8 cellular contexts compared by ENCODE assay signal in genomic region chr16:1311212-1311737, GRCh38. TPM values are rescaled to one million over a fixed set of nuclear protein-coding genes. Genes with fewer than 3 reads are reported as not detected.
DNase-seq lines count a peak whose midpoint lies in the region; ATAC-seq, FAIRE-seq and TF ChIP-seq lines count a peak whose summit lies in the region.

No MANE protein-coding gene starts in this region.

- DNase-seq in T-helper 1 cell (no peak), kidney (no peak), head of caudate nucleus (no peak)
- DNase-seq in activated naive CD8-positive, alpha-beta T cell treated with anti-CD3 and anti-CD28 coated beads for 36 hours = no peak

- no peaks in the 10 kb centered on the region for H3K9me3 Mint-ChIP-seq in T-helper 1 cell treated with Interleukin-12 subunit alpha and Interleukin-12 subunit beta and Interleukin-4 antibody, amounts not matched to agents 30 μg/mL and 1 μg/mL, for 36 hours
- peaks cover 6% of the 10 kb centered on the region for H3K9me3 Mint-ChIP-seq in activated naive CD8-positive, alpha-beta T cell treated with anti-CD3 and anti-CD28 coated beads for 36 hours

- H3K27me3 Mint-ChIP-seq in T-helper 1 cell treated with Interleukin-12 subunit alpha and Interleukin-12 subunit beta and Interleukin-4 antibody, amounts not matched to agents 30 μg/mL and 1 μg/mL, for 36 hours (ENCODE audit: low read depth) = no peaks in the 10 kb centered on the region
- no peaks in the 10 kb centered on the region for H3K27me3 Mint-ChIP-seq in activated naive CD8-positive, alpha-beta T cell treated with anti-CD3 and anti-CD28 coated beads for 36 hours

- H3K27ac Mint-ChIP-seq in T-helper 1 cell treated with Interleukin-12 subunit alpha and Interleukin-12 subunit beta and Interleukin-4 antibody, amounts not matched to agents 30 μg/mL and 1 μg/mL, for 36 hours = peak overlapping the region; percentile 93
- peak overlapping the region; percentile 51 for H3K27ac Mint-ChIP-seq in activated naive CD8-positive, alpha-beta T cell treated with anti-CD3 and anti-CD28 coated beads for 36 hours

- peaks cover 7% of the 10 kb centered on the region for H3K36me3 Mint-ChIP-seq in T-helper 1 cell treated with Interleukin-12 subunit alpha and Interleukin-12 subunit beta and Interleukin-4 antibody, amounts not matched to agents 30 μg/mL and 1 μg/mL, for 36 hours (ENCODE audit: low read depth)
- peaks cover 22% of the 10 kb centered on the region for H3K36me3 Mint-ChIP-seq in activated naive CD8-positive, alpha-beta T cell treated with anti-CD3 and anti-CD28 coated beads for 36 hours

- H3K4me3 ChIP-seq in kidney (ENCODE audit: low read length in 2 of 2) (peak overlapping the region; percentile 70 to 79), subcutaneous abdominal adipose tissue (ENCODE audit: low read depth in 1 of 5, low read length in 5 of 5) (peak overlapping the region; percentile 63 to 91 (median 82))

- no peak for FAIRE-seq in kidney (lab: Jason Lieb, UNC)

- H3K27me3 ChIP-seq in subcutaneous abdominal adipose tissue (ENCODE audit: control insufficient read depth in 5 of 5, insufficient read depth in 4 of 5, low read length in 5 of 5) = no peaks in the 10 kb centered on the region

- peak overlapping the region; percentile 16 to 41 for H3K27ac ChIP-seq in kidney (ENCODE audit: low read depth in 2 of 2, low read length in 2 of 2)
- peak overlapping the region; percentile 30 for H3K27ac ChIP-seq in subcutaneous abdominal adipose tissue (ENCODE audit: low read depth, low read length)

- peaks cover 10 to 13% of the 10 kb centered on the region in 2 donors for H3K36me3 ChIP-seq in kidney (ENCODE audit: control insufficient read depth in 1 of 2, insufficient read depth in 2 of 2, low read length in 2 of 2)
- peaks cover 0 to 35% (median 32%) of the 10 kb centered on the region in 5 donors for H3K36me3 ChIP-seq in subcutaneous abdominal adipose tissue (ENCODE audit: control insufficient read depth in 5 of 5, insufficient read depth in 5 of 5, low read length in 5 of 5)

- TF ChIP-seq CTCF in kidney (IDR thresholded peaks at IDR 0.05; ENCODE audit: borderline replicate concordance, extremely low read depth, insufficient read depth) = no peak

- H3K4me3 Mint-ChIP-seq in T-helper 1 cell treated with Interleukin-12 subunit alpha and Interleukin-12 subunit beta and Interleukin-4 antibody, amounts not matched to agents 30 μg/mL and 1 μg/mL, for 36 hours = peak overlapping the region; percentile 99
- H3K4me3 Mint-ChIP-seq in activated naive CD8-positive, alpha-beta T cell treated with anti-CD3 and anti-CD28 coated beads for 36 hours = peak overlapping the region; percentile 96

- ATAC-seq in HG03108 (IDR thresholded peaks at IDR 0.05; ENCODE audit: unreplicated experiment) = no peak
- no peak for ATAC-seq in HG02571 (IDR thresholded peaks at IDR 0.05; ENCODE audit: unreplicated experiment)

- intact Hi-C loops in kidney (cut with DNase I) = no loop called here
- intact Hi-C loops in head of caudate nucleus (cut with DNase I) = loop anchor here (2.0 to 5.0 kb wide), 2 partner anchors 24 to 41 kb away; partner anchors contain the start of genes GNPTG and TSR3

- H3K4me1 Mint-ChIP-seq in T-helper 1 cell treated with Interleukin-12 subunit alpha and Interleukin-12 subunit beta and Interleukin-4 antibody, amounts not matched to agents 30 μg/mL and 1 μg/mL, for 36 hours (ENCODE audit: low read depth) = peaks cover 14% of the 10 kb centered on the region
- H3K4me1 Mint-ChIP-seq in activated naive CD8-positive, alpha-beta T cell treated with anti-CD3 and anti-CD28 coated beads for 36 hours = peaks cover 21% of the 10 kb centered on the region

- H3K9me3 ChIP-seq in kidney (ENCODE audit: control insufficient read depth in 1 of 2, low read length in 2 of 2) (no peaks in the 10 kb centered on the region), subcutaneous abdominal adipose tissue (ENCODE audit: control insufficient read depth in 5 of 5, low read length in 5 of 5) (no peaks in the 10 kb centered on the region)

- H3K4me1 ChIP-seq in kidney (ENCODE audit: control insufficient read depth in 1 of 2, insufficient read depth in 1 of 2, low read depth in 1 of 2, low read length in 2 of 2) (peaks cover 10 to 29% of the 10 kb centered on the region in 2 donors), subcutaneous abdominal adipose tissue (ENCODE audit: control insufficient read depth in 5 of 5, insufficient read depth in 5 of 5, low read length in 5 of 5) (peaks cover 13 to 46% (median 36%) of the 10 kb centered on the region in 5 donors)

- peak overlapping the region; percentile 53 to 76 for H3K9ac ChIP-seq in kidney (ENCODE audit: low read length in 2 of 2)
- peak overlapping the region; percentile 26 to 83 (median 74) for H3K9ac ChIP-seq in subcutaneous abdominal adipose tissue (ENCODE audit: low read length in 5 of 5)

RNA-seq across cellular contexts. Expression of gene UBE2I, which starts 1.8 kb away (rescaled TPM):
- 100 to 1,000 TPM; 280 to 282 TPM for total RNA-seq in activated naive CD8-positive, alpha-beta T cell treated with anti-CD3 and anti-CD28 coated beads for 36 hours
- 97.1 TPM for total RNA-seq in kidney
- 62.2 TPM for polyA plus RNA-seq in kidney (ENCODE audit: insufficient read depth, low read depth, low replicate concordance)

RNA-seq across cellular contexts. Expression of gene BAIAP3, which starts 22.2 kb away (rescaled TPM):
- total RNA-seq in activated naive CD8-positive, alpha-beta T cell treated with anti-CD3 and anti-CD28 coated beads for 36 hours = under 1 TPM; 0.12 to 0.46 TPM
- total RNA-seq in kidney = 8.0 TPM
- polyA plus RNA-seq in kidney (ENCODE audit: insufficient read depth, low read depth, low replicate concordance) = 8.2 TPM

RNA-seq across cellular contexts. Expression of gene TSR3, which starts 40.4 kb away (rescaled TPM):
- total RNA-seq in activated naive CD8-positive, alpha-beta T cell treated with anti-CD3 and anti-CD28 coated beads for 36 hours = 10 to 100 TPM; 80.3 to 82.6 TPM
- total RNA-seq in kidney = 44.8 TPM
- polyA plus RNA-seq in kidney (ENCODE audit: insufficient read depth, low read depth, low replicate concordance) = 95.4 TPM

RNA-seq across cellular contexts. Expression of gene GNPTG, which starts 40.5 kb away (rescaled TPM):
- total RNA-seq in activated naive CD8-positive, alpha-beta T cell treated with anti-CD3 and anti-CD28 coated beads for 36 hours = 10 to 100 TPM; 19.2 to 19.7 TPM
- total RNA-seq in kidney = 88.7 TPM
- 138 TPM for polyA plus RNA-seq in kidney (ENCODE audit: insufficient read depth, low read depth, low replicate concordance)

RNA-seq across cellular contexts. Expression of gene TPSD1, which starts 55.4 kb away (rescaled TPM):
- not detected for total RNA-seq in activated naive CD8-positive, alpha-beta T cell treated with anti-CD3 and anti-CD28 coated beads for 36 hours
- 7.9 TPM for total RNA-seq in kidney
- polyA plus RNA-seq in kidney (ENCODE audit: insufficient read depth, low read depth, low replicate concordance) = not detected
